Comparison of ENCODE assay signal across 32 cellular contexts in genomic region chr2:239984431-239985194, GRCh38. TPM values are rescaled to one million over a fixed set of nuclear protein-coding genes. Genes with fewer than 3 reads are reported as not detected.
"Had no signal": no experiment of that assay in that cellular context is flagged by ENCODE, and none has a peak within 500 bp of the region (broad histone marks: within the 10 kb centered on the region; RNA-seq: fewer than 3 reads in every experiment).

No MANE protein-coding gene starts in this region.

- H3K27ac Mint-ChIP-seq: activated CD4-positive, alpha-beta T cell treated with anti-CD3 and anti-CD28 coated beads, Interleukin-2, amount 10 ng/mL, durations not matched to agents 24 days and 14 days; activated CD8-positive, alpha-beta T cell treated with anti-CD3 and anti-CD28 coated beads for 36 hours; activated T-cell treated with anti-CD3 and anti-CD28 coated beads, Interleukin-2, amount 50 U/mL, for 72 hours had no signal

- H3K4me3 ChIP-seq: adrenal gland, body of pancreas, breast epithelium had no signal

- H3K9me3 ChIP-seq: adrenal gland, breast epithelium had no signal

- H3K27me3 ChIP-seq: adrenal gland, body of pancreas, breast epithelium had no signal

- H3K4me3 Mint-ChIP-seq: activated CD4-positive, alpha-beta T cell treated with anti-CD3 and anti-CD28 coated beads, Interleukin-2, amount 10 ng/mL, durations not matched to agents 24 days and 14 days; activated CD8-positive, alpha-beta T cell treated with anti-CD3 and anti-CD28 coated beads for 36 hours; activated T-cell treated with anti-CD3 and anti-CD28 coated beads, Interleukin-2, amount 50 U/mL, for 72 hours; activated T-helper 17 cell treated with anti-CD3 and anti-CD28 coated beads, Interleukin-2, amount 50 U/mL, for 72 hours had no signal

- H3K4me1 ChIP-seq: adrenal gland, body of pancreas, breast epithelium had no signal

- H3K27me3 Mint-ChIP-seq: activated CD4-positive, alpha-beta T cell treated with anti-CD3 and anti-CD28 coated beads, Interleukin-2, amount 10 ng/mL, durations not matched to agents 24 days and 14 days; activated CD8-positive, alpha-beta T cell treated with anti-CD3 and anti-CD28 coated beads for 36 hours; activated T-helper 17 cell treated with anti-CD3 and anti-CD28 coated beads, Interleukin-2, amount 50 U/mL, for 72 hours had no signal

- H3K9me3 Mint-ChIP-seq: activated CD8-positive, alpha-beta T cell treated with anti-CD3 and anti-CD28 coated beads for 36 hours; activated T-cell treated with anti-CD3 and anti-CD28 coated beads, Interleukin-2, amount 50 U/mL, for 72 hours had no signal

- H3K27ac ChIP-seq: adrenal gland, body of pancreas, breast epithelium had no signal

- DNase-seq: activated CD4-positive, alpha-beta T cell treated with anti-CD3 and anti-CD28 coated beads, Interleukin-2, amount 10 ng/mL, durations not matched to agents 24 days and 14 days; activated CD4-positive, alpha-beta T cell treated with anti-CD3 and anti-CD28 coated beads, Interleukin-2, amount 50 U/mL, for 4 hours; activated CD8-positive, alpha-beta T cell treated with anti-CD3 and anti-CD28 coated beads for 36 hours; activated effector memory CD4-positive, alpha-beta T cell treated with anti-CD3 and anti-CD28 coated beads, Interleukin-2, amount 50 U/mL, for 16 hours; activated naive CD4-positive, alpha-beta T cell; activated T-cell treated with anti-CD3 and anti-CD28 coated beads, Interleukin-2, amount 50 U/mL, for 1 hour; activated T-cell treated with anti-CD3 and anti-CD28 coated beads, Interleukin-2, amount 50 U/mL, for 72 hours; adrenal gland; body of pancreas; Karpas-422; NCI-H1105; NCI-H1436; NCI-H1694; NCI-H1930; NCI-H2081 treated with DMSO at 0.1 percent for 48 hours; NCI-H345; NCI-H524 treated with DMSO at 0.1 percent for 48 hours; NCI-H748 treated with DMSO at 0.1 percent for 48 hours; Right ventricle myocardium superior; SW 1271; T-helper 1 cell had no signal

- ATAC-seq: activated CD8-positive, alpha-beta T cell treated with anti-CD3 and anti-CD28 coated beads for 36 hours; activated naive CD4-positive, alpha-beta T cell treated with anti-CD3 and anti-CD28 coated beads, Interleukin-2, amount 50 U/mL, for 72 hours; activated T-cell treated with anti-CD3 and anti-CD28 coated beads, Interleukin-2, amount 50 U/mL, for 72 hours; activated T-helper 17 cell treated with anti-CD3 and anti-CD28 coated beads, Interleukin-2, amount 50 U/mL, for 72 hours; body of pancreas had no signal

RNA-seq across cellular contexts. Expression of gene OR6B2, which starts 45.6 kb away (rescaled TPM):
- total RNA-seq: activated CD4-positive, alpha-beta T cell treated with anti-CD3 and anti-CD28 coated beads, Interleukin-2, amount 10 ng/mL, durations not matched to agents 24 days and 14 days; activated CD8-positive, alpha-beta memory T cell treated with anti-CD3 and anti-CD28 coated beads for 36 hours; activated CD8-positive, alpha-beta T cell treated with anti-CD3 and anti-CD28 coated beads for 36 hours; activated naive CD4-positive, alpha-beta T cell treated with anti-CD3 and anti-CD28 coated beads, Interleukin-2, amount 50 U/mL, for 72 hours; activated T-cell treated with anti-CD3 and anti-CD28 coated beads, Interleukin-2, amount 50 U/mL, for 72 hours; activated T-helper 17 cell treated with anti-CD3 and anti-CD28 coated beads, Interleukin-2, amount 50 U/mL, for 72 hours; adrenal gland; astrocyte; body of pancreas; breast epithelium; cardiac septum; cerebellum; MCF 10A; NCI-H460; OCI-LY7; Right ventricle myocardium superior; T-helper 2 cell treated with Interferon-gamma antibody and Interleukin-4, amounts not matched to agents 100 ng/mL and 5 ng/mL, for 36 hours had no signal
